In genomic region chrX:47683171-47684145, GRCh38 we compare ENCODE assay signal across 19 cellular contexts.
"Had no signal": no experiment of that assay in that cellular context is flagged by ENCODE, and none has a peak within 500 bp of the region (broad histone marks: within the 10 kb centered on the region; RNA-seq: fewer than 3 reads in every experiment).

No MANE protein-coding gene starts in this region.

- H3K4me1 Mint-ChIP-seq: activated CD4-positive, alpha-beta T cell treated with anti-CD3 and anti-CD28 coated beads, Interleukin-2, amount 10 ng/mL, durations not matched to agents 24 days and 14 days; central memory CD8-positive, alpha-beta T cell had no signal

- H3K9me3 ChIP-seq: neutrophil had no signal

- ATAC-seq: activated CD8-positive, alpha-beta T cell treated with anti-CD3 and anti-CD28 coated beads, Interleukin-2, amount 10 ng/mL, durations not matched to agents 7 days and 5 days; naive thymus-derived CD4-positive, alpha-beta T cell; stimulated activated naive CD8-positive, alpha-beta T cell treated with anti-CD3 and anti-CD28 coated beads, Interleukin-15, Interleukin-2, amounts not matched to agents 100 U/mL and 50 U/mL, for 24 hours had no signal

- H3K27ac ChIP-seq: brain microvascular endothelial cell, neutrophil, skin epidermis had no signal

- H3K4me3 ChIP-seq: lung, skin epidermis had no signal

- H3K4me3 Mint-ChIP-seq: activated CD4-positive, alpha-beta T cell treated with anti-CD3 and anti-CD28 coated beads, Interleukin-2, amount 10 ng/mL, durations not matched to agents 24 days and 14 days; activated CD8-positive, alpha-beta T cell treated with anti-CD3 and anti-CD28 coated beads, Interleukin-2, amount 10 ng/mL, durations not matched to agents 7 days and 5 days; activated naive CD8-positive, alpha-beta T cell; central memory CD8-positive, alpha-beta T cell; dendritic cell treated with granulocyte-macrophage colony-stimulating factor and Interleukin-4, amounts not matched to agents 40 ng/mL and 50 ng/mL, for 4 days; naive thymus-derived CD4-positive, alpha-beta T cell had no signal

- H3K36me3 Mint-ChIP-seq: activated naive CD8-positive, alpha-beta T cell; naive thymus-derived CD4-positive, alpha-beta T cell had no signal

- H3K27me3 ChIP-seq: brain microvascular endothelial cell, neutrophil had no signal

- DNase-seq: activated CD4-positive, alpha-beta T cell treated with anti-CD3 and anti-CD28 coated beads, Interleukin-2, amount 10 ng/mL, durations not matched to agents 24 days and 14 days; activated CD4-positive, CD25-positive, alpha-beta regulatory T cell; activated CD8-positive, alpha-beta memory T cell treated with anti-CD3 and anti-CD28 coated beads, Interleukin-2, amount 50 U/mL, for 4 hours; activated CD8-positive, alpha-beta T cell treated with anti-CD3 and anti-CD28 coated beads, Interleukin-2, amount 10 ng/mL, durations not matched to agents 7 days and 5 days; activated gamma-delta T cell treated with Interleukin-2 at 50 U/mL for 16 hours; amygdala; brain microvascular endothelial cell; effector memory CD4-positive, alpha-beta T cell; islet precursor cell; naive thymus-derived CD4-positive, alpha-beta T cell; retina; stimulated activated naive CD8-positive, alpha-beta T cell treated with anti-CD3 and anti-CD28 coated beads, Interleukin-15, Interleukin-2, amounts not matched to agents 100 U/mL and 50 U/mL, for 24 hours; trophoblast cell had no signal

- H3K27me3 Mint-ChIP-seq: activated naive CD8-positive, alpha-beta T cell had no signal

- H3K9me3 Mint-ChIP-seq: activated CD4-positive, alpha-beta T cell treated with anti-CD3 and anti-CD28 coated beads, Interleukin-2, amount 10 ng/mL, durations not matched to agents 24 days and 14 days; central memory CD8-positive, alpha-beta T cell; dendritic cell treated with granulocyte-macrophage colony-stimulating factor and Interleukin-4, amounts not matched to agents 40 ng/mL and 50 ng/mL, for 4 days; naive thymus-derived CD4-positive, alpha-beta T cell had no signal

- H3K27ac Mint-ChIP-seq: activated CD4-positive, alpha-beta T cell treated with anti-CD3 and anti-CD28 coated beads, Interleukin-2, amount 10 ng/mL, durations not matched to agents 24 days and 14 days; activated CD8-positive, alpha-beta T cell treated with anti-CD3 and anti-CD28 coated beads, Interleukin-2, amount 10 ng/mL, durations not matched to agents 7 days and 5 days; activated naive CD8-positive, alpha-beta T cell; dendritic cell treated with granulocyte-macrophage colony-stimulating factor and Interleukin-4, amounts not matched to agents 40 ng/mL and 50 ng/mL, for 4 days; naive thymus-derived CD4-positive, alpha-beta T cell had no signal

- H3K36me3 ChIP-seq: brain microvascular endothelial cell, neutrophil had no signal
